Comparison of ENCODE assay signal across 8 cellular contexts in genomic region chr10:73413528-73414229, GRCh38. TPM values are rescaled to one million over a fixed set of nuclear protein-coding genes. Genes with fewer than 3 reads are reported as not detected.
DNase-seq lines count a peak whose midpoint lies in the region; ATAC-seq and TF ChIP-seq lines count a peak whose summit lies in the region.

Gene ANXA7 (minus strand): TSS chr10:73414058. CDS start chr10:73400856, 13,202 bp downstream.

- DNase-seq in GM13977 (ENCODE audit: low spot score), result peak; percentile 96
- peak; percentile 89 for DNase-seq in NCI-H1436 (lab: John Stamatoyannopoulos, UW)
- DNase-seq in amniotic epithelial cell (ENCODE audit: low read depth), result peak; percentile 69
- peak; percentile 96 for DNase-seq in left cardiac atrium
- DNase-seq in progenitor cell of endocrine pancreas (ENCODE audit: low spot score, unreplicated experiment), result peak; percentile 95
- DNase-seq in upper lobe of right lung, result peak; percentile 98

- in situ Hi-C loops in GM13977 (cut with MboI; ENCODE audit: low pct_unique_long_range_greater_than_20kb, low sequenced_read_pairs, unreplicated experiment), result no loop called here

- TF ChIP-seq CTCF in GM13977 (IDR thresholded peaks at IDR 0.05; ENCODE audit: extremely low read depth, insufficient read depth, missing control alignments), result no peak
- peak; percentile 41 for TF ChIP-seq CTCF in progenitor cell of endocrine pancreas (IDR thresholded peaks at IDR 0.05; ENCODE audit: unreplicated experiment)
- TF ChIP-seq CTCF in upper lobe of right lung (IDR thresholded peaks at IDR 0.05), result peak; percentile 51

- peaks cover 30% of the 10 kb centered on the region for H3K4me1 Mint-ChIP-seq in progenitor cell of endocrine pancreas (ENCODE audit: low read depth)

- peak within 1 kb of the TSS; percentile 99 for H3K27ac Mint-ChIP-seq in progenitor cell of endocrine pancreas

- H3K9me3 Mint-ChIP-seq in progenitor cell of endocrine pancreas (ENCODE audit: low read depth), result no peaks in the 10 kb centered on the region

- peak within 1 kb of the TSS; percentile 76 for H3K4me3 Mint-ChIP-seq in progenitor cell of endocrine pancreas (ENCODE audit: low read depth)

- H3K36me3 Mint-ChIP-seq in progenitor cell of endocrine pancreas (ENCODE audit: insufficient read depth), result peaks cover 5% of the 10 kb centered on the region

- no peaks in the 10 kb centered on the region for H3K9me3 ChIP-seq in upper lobe of right lung

- H3K4me3 ChIP-seq in upper lobe of right lung, result peak within 1 kb of the TSS; percentile 90

- H3K36me3 ChIP-seq in upper lobe of right lung, result no peaks in the 10 kb centered on the region

- no peaks in the 10 kb centered on the region for H3K27me3 ChIP-seq in upper lobe of right lung

- intact Hi-C loops in T-helper 1 cell treated with Interleukin-12 subunit alpha and Interleukin-12 subunit beta and Interleukin-4 antibody, amounts not matched to agents 30 ng/mL and 1 ng/mL, for 36 hours (cut with micrococcal nuclease), result loop anchor here (1.0 to 10.0 kb wide), 13 partner anchors 55 to 1701 kb away; partner anchors contain the start of genes ADK, AP3M1, CFAP70 and DNAJC9
- intact Hi-C loops in left cardiac atrium (cut with DNase I), result no loop called here
- intact Hi-C loops in upper lobe of right lung (cut with DNase I), result no loop called here

- H3K27me3 Mint-ChIP-seq in progenitor cell of endocrine pancreas, result no peaks in the 10 kb centered on the region

- ATAC-seq in HG02840 (IDR thresholded peaks at IDR 0.05; ENCODE audit: low FRiP score, unreplicated experiment), result peak; percentile 77
- ATAC-seq in left cardiac atrium, result peak; percentile 98 to 99
- peak; percentile 99 for ATAC-seq in upper lobe of right lung

- peaks cover 19% of the 10 kb centered on the region for H3K4me1 ChIP-seq in upper lobe of right lung

- peak within 1 kb of the TSS; percentile 96 for H3K27ac ChIP-seq in upper lobe of right lung

RNA-seq across cellular contexts. Expression of gene ANXA7, which starts in this region (rescaled TPM):
- total RNA-seq in T-helper 1 cell treated with Interleukin-12 subunit alpha and Interleukin-12 subunit beta and Interleukin-4 antibody, amounts not matched to agents 30 ng/mL and 1 ng/mL, for 36 hours, result 132 and 143 TPM in 2 replicates
- 100 to 1,000 TPM in 1 of 2 donors, 10 to 100 TPM in 1; 97.0 to 116 TPM for total RNA-seq in left cardiac atrium
- total RNA-seq in progenitor cell of endocrine pancreas, result 58.9 and 68.2 TPM in 2 replicates
- total RNA-seq in upper lobe of right lung, result 102 TPM

Comparison
In these comparisons a context has a peak if more than half of its experiments do, and no peak if none do; other contexts are left out.
1. Peak in every context shown above with its lines: DNase-seq, ATAC-seq, H3K4me3 ChIP-seq and H3K27ac ChIP-seq.